8 cellular contexts compared by ENCODE assay signal in genomic region chr18:74994502-74995403, GRCh38.
DNase-seq lines count a peak whose midpoint lies in the region; ATAC-seq and TF ChIP-seq lines count a peak whose summit lies in the region.

No MANE protein-coding gene starts in this region.

- DNase-seq in A172 (ENCODE audit: low spot score): peak; percentile 8
- no peak for DNase-seq in PC-3
- DNase-seq in effector memory CD4-positive, alpha-beta T cell: no peak
- no peak for DNase-seq in stimulated activated naive B cell treated with anti-CD40 and anti-IgM and Interleukin-4, amounts not matched to agents 10 μg/mL and 1 μg/mL and 100 μg/mL, for 72 hours
- no peak for DNase-seq in GOT3 (lab: John Stamatoyannopoulos, UW)
- DNase-seq in NCI-H2029 treated with DMSO at 0.1 percent for 48 hours (lab: John Stamatoyannopoulos, UW): no peak

- peak overlapping the region; percentile 34 for H3K27ac Mint-ChIP-seq in stimulated activated naive B cell treated with anti-CD40 and anti-IgM and Interleukin-4, amounts not matched to agents 10 μg/mL and 1 μg/mL and 100 μg/mL, for 72 hours

- H3K4me1 ChIP-seq in PC-3 (ENCODE audit: insufficient read depth, low read length): peaks cover 9% of the 10 kb centered on the region; the same call in 1 of the 2 replicates
- H3K4me1 ChIP-seq in effector memory CD4-positive, alpha-beta T cell (ENCODE audit: control insufficient read depth, insufficient read depth, low read length, poor library complexity, severe bottlenecking): peaks cover 14% of the 10 kb centered on the region

- no peaks in the 10 kb centered on the region for H3K79me2 ChIP-seq in PC-3 (ENCODE audit: low read length)

- no peak overlapping the region for H3K9ac ChIP-seq in PC-3 (ENCODE audit: low read length)

- no peaks in the 10 kb centered on the region for H3F3A ChIP-seq in PC-3 (ENCODE audit: low read length, unreplicated experiment)

- H3K27me3 Mint-ChIP-seq in stimulated activated naive B cell treated with anti-CD40 and anti-IgM and Interleukin-4, amounts not matched to agents 10 μg/mL and 1 μg/mL and 100 μg/mL, for 72 hours: no peaks in the 10 kb centered on the region

- H3K27me3 ChIP-seq in PC-3 (ENCODE audit: low read length): no peaks in the 10 kb centered on the region
- H3K27me3 ChIP-seq in effector memory CD4-positive, alpha-beta T cell (replicated peaks; ENCODE audit: control insufficient read depth, insufficient read depth, low read length, poor library complexity, severe bottlenecking): no peaks in the 10 kb centered on the region

- no peaks in the 10 kb centered on the region for H4K20me1 ChIP-seq in PC-3 (ENCODE audit: low read length)

- H3K9me3 Mint-ChIP-seq in stimulated activated naive B cell treated with anti-CD40 and anti-IgM and Interleukin-4, amounts not matched to agents 10 μg/mL and 1 μg/mL and 100 μg/mL, for 72 hours: peaks cover 0 to 2% of the 10 kb centered on the region in 2 donors

- no peak overlapping the region for H3K27ac ChIP-seq in PC-3 (ENCODE audit: low read length)
- H3K27ac ChIP-seq in effector memory CD4-positive, alpha-beta T cell (ENCODE audit: insufficient read depth, low read length, poor library complexity, severe bottlenecking): no peak overlapping the region

- H3K36me3 Mint-ChIP-seq in stimulated activated naive B cell treated with anti-CD40 and anti-IgM and Interleukin-4, amounts not matched to agents 10 μg/mL and 1 μg/mL and 100 μg/mL, for 72 hours: peaks cover 13 to 16% of the 10 kb centered on the region in 2 donors

- CTCF ChIA-PET in PC-3 (lab: Charles Lee): no interaction called here

- H2AFZ ChIP-seq in PC-3 (ENCODE audit: low read length): no peak overlapping the region

- peak; percentile 76 for ATAC-seq in GM18520 (IDR thresholded peaks at IDR 0.05; ENCODE audit: unreplicated experiment)
- peak; percentile 63 for ATAC-seq in HG02884 (IDR thresholded peaks at IDR 0.05; ENCODE audit: unreplicated experiment)
- ATAC-seq in PC-3: peak; percentile 50
- peak in 1 of 2 donors; percentile 14 for ATAC-seq in stimulated activated naive B cell treated with anti-CD40 and anti-IgM and Interleukin-4, amounts not matched to agents 10 μg/mL and 1 μg/mL and 100 μg/mL, for 72 hours (replicated peaks)

- no peaks in the 10 kb centered on the region for H3K36me3 ChIP-seq in PC-3 (ENCODE audit: low read depth, low read length)
- no peaks in the 10 kb centered on the region for H3K36me3 ChIP-seq in effector memory CD4-positive, alpha-beta T cell (ENCODE audit: control insufficient read depth, insufficient read depth, low read length)

- intact Hi-C loops in PC-3 (cut with micrococcal nuclease): no loop called here

- no peaks in the 10 kb centered on the region for H3K9me3 ChIP-seq in PC-3 (ENCODE audit: low read length)
- no peaks in the 10 kb centered on the region for H3K9me3 ChIP-seq in effector memory CD4-positive, alpha-beta T cell (ENCODE audit: control insufficient read depth, low read length)

- peaks cover 13 to 14% of the 10 kb centered on the region in 2 donors for H3K4me1 Mint-ChIP-seq in stimulated activated naive B cell treated with anti-CD40 and anti-IgM and Interleukin-4, amounts not matched to agents 10 μg/mL and 1 μg/mL and 100 μg/mL, for 72 hours

- H3K9me2 ChIP-seq in PC-3 (replicated peaks; ENCODE audit: low read length): no peaks in the 10 kb centered on the region

- H3K4me2 ChIP-seq in PC-3 (ENCODE audit: low read length): no peak overlapping the region

- POLR2A ChIA-PET in PC-3 (lab: Charles Lee; ENCODE audit: unreplicated experiment): interaction anchor here (0.6 kb wide), 1 partner anchor 11 kb away, joined by 5 read pairs; no protein-coding TSS in a partner anchor

- H3K4me3 ChIP-seq in PC-3 (ENCODE audit: low read length): no peak overlapping the region
- H3K4me3 ChIP-seq in effector memory CD4-positive, alpha-beta T cell (ENCODE audit: insufficient read depth, low read depth, low read length, poor library complexity, severe bottlenecking): peak overlapping the region; percentile 42

- H3K4me3 Mint-ChIP-seq in stimulated activated naive B cell treated with anti-CD40 and anti-IgM and Interleukin-4, amounts not matched to agents 10 μg/mL and 1 μg/mL and 100 μg/mL, for 72 hours: peak overlapping the region in 1 of 2 donors; percentile 30

- BruUV-seq in PC-3 (replicated peaks; lab: Mats Ljungman, UMichigan): no TSS peak

- TF ChIP-seq CTCF in PC-3 (conservative IDR thresholded peaks at IDR 0.05; ENCODE audit: low read depth, low read length): no peak
